In genomic region chr3:156787926-156788663, GRCh38 we compare ENCODE assay signal across 1 cellular context.
TF ChIP-seq lines count a peak whose summit lies in the region.

No MANE protein-coding gene starts in this region.

TF ChIP-seq in K562, 482 proteins besides CTCF, POLR2A, EP300 and RAD21 (continued from another document and continues in another):
- 0 out of 2 replicates have a peak, but pooled peaks have one; percentile 58 for TF ChIP-seq ZNF395 (CRISPR knock-in tag; IDR thresholded peaks at IDR 0.05)
- TF ChIP-seq CBX1 (IDR thresholded peaks at IDR 0.05; ENCODE audit: low read depth), result no peak
- TF ChIP-seq ZFPM2 (CRISPR knock-in tag; IDR thresholded peaks at IDR 0.05), result no peak
- no peak for TF ChIP-seq ZNF644 (tag; IDR thresholded peaks at IDR 0.05; ENCODE audit: low read depth)
- peak; percentile 91 for TF ChIP-seq ATF3 (IDR thresholded peaks at IDR 0.05)
- no peak; the same call in 1 of the 2 replicates for TF ChIP-seq ATF3 (CRISPR knock-in tag; conservative IDR thresholded peaks at IDR 0.05)
- TF ChIP-seq ZNF830 (CRISPR knock-in tag; IDR thresholded peaks at IDR 0.05), result no peak
- peak; percentile 37; the same call in 1 of the 2 replicates for TF ChIP-seq EHMT2 (IDR thresholded peaks at IDR 0.05)
- 0 out of 2 replicates have a peak, but pooled peaks have one; percentile 27 for TF ChIP-seq SOX6 (IDR thresholded peaks at IDR 0.05)
- no peak for TF ChIP-seq ZNF512 (tag; IDR thresholded peaks at IDR 0.05)
- TF ChIP-seq MECOM (CRISPR knock-in tag; IDR thresholded peaks at IDR 0.05), result no peak
- peak; percentile 15 for TF ChIP-seq SMARCB1 (IDR thresholded peaks at IDR 0.05; ENCODE audit: insufficient read length, low read depth)
- no peak for TF ChIP-seq STAT6 (CRISPR knock-in tag; IDR thresholded peaks at IDR 0.05)
- no peak for TF ChIP-seq USF1 (CRISPR knock-in tag; IDR thresholded peaks at IDR 0.05)
- TF ChIP-seq SRSF1 (IDR thresholded peaks at IDR 0.05; ENCODE audit: low read depth, low read length), result no peak
- no peak for TF ChIP-seq ERF (CRISPR knock-in tag; IDR thresholded peaks at IDR 0.05)
- TF ChIP-seq ATF7 (IDR thresholded peaks at IDR 0.05), result peak; percentile 54; the same call in 1 of the 2 replicates
- peak in 1 of 2 experiments; percentile 53; a peak in 1 of 4 replicates for TF ChIP-seq TBL1XR1 (IDR thresholded peaks at IDR 0.05; ENCODE audit: low read length in 2 of 2)
- peak; percentile 40; the same call in 1 of the 2 replicates for TF ChIP-seq CTBP1 (IDR thresholded peaks at IDR 0.05; ENCODE audit: borderline replicate concordance)
- TF ChIP-seq CBFA2T2 (conservative IDR thresholded peaks at IDR 0.05), result peak; percentile 39; the same call in 1 of the 2 replicates
- TF ChIP-seq NBN (IDR thresholded peaks at IDR 0.05; ENCODE audit: low read depth), result no peak
- 0 out of 4 replicates have a peak, but pooled peaks of 1 of the 2 experiments have one; percentile 21 for TF ChIP-seq MLLT1 (IDR thresholded peaks at IDR 0.05)
- peak; percentile 87 for TF ChIP-seq SMARCC2 (IDR thresholded peaks at IDR 0.05; ENCODE audit: low read depth)
- peak; percentile 91 for TF ChIP-seq JUN (IDR thresholded peaks at IDR 0.05; ENCODE audit: borderline replicate concordance, low read depth, low read length)
- TF ChIP-seq JUN (CRISPR knock-in tag; IDR thresholded peaks at IDR 0.05; ENCODE audit: borderline replicate concordance), result no peak
- no peak for TF ChIP-seq ID3 (CRISPR knock-in tag; IDR thresholded peaks at IDR 0.05)
- TF ChIP-seq ID3 (tag; IDR thresholded peaks at IDR 0.05), result no peak
- no peak for TF ChIP-seq ZKSCAN3 (CRISPR knock-in tag; IDR thresholded peaks at IDR 0.05)
- peak; percentile 42; the same call in 1 of the 2 replicates for TF ChIP-seq CREM (IDR thresholded peaks at IDR 0.05; ENCODE audit: low read depth)
- peak; percentile 73 for TF ChIP-seq MEIS2 (IDR thresholded peaks at IDR 0.05; ENCODE audit: partially characterized antibody)
- TF ChIP-seq MAZ (CRISPR knock-in tag; conservative IDR thresholded peaks at IDR 0.05 in 1 of 2, IDR thresholded peaks at IDR 0.05 in 1 of 2), result peak in 1 of 2 experiments; percentile 21; a peak in 1 of 4 replicates
- peak; percentile 96 for TF ChIP-seq JUND (IDR thresholded peaks at IDR 0.05; ENCODE audit: borderline replicate concordance, low read depth, low read length)
- TF ChIP-seq JUND (tag; IDR thresholded peaks at IDR 0.05; ENCODE audit: borderline replicate concordance, low read depth, low read length), result peak; percentile 96; the same call in 2 of the 3 replicates
- 0 out of 2 replicates have a peak, but pooled peaks have one; percentile 33 for TF ChIP-seq ZNF766 (CRISPR knock-in tag; conservative IDR thresholded peaks at IDR 0.05)
- TF ChIP-seq VEZF1 (CRISPR knock-in tag; IDR thresholded peaks at IDR 0.05), result peak; percentile 41
- TF ChIP-seq KDM1A (IDR thresholded peaks at IDR 0.05), result no peak; a peak in 1 of 4 replicates
- no peak for TF ChIP-seq CHD7 (IDR thresholded peaks at IDR 0.05; ENCODE audit: low read depth, low read length)
- TF ChIP-seq ATF1 (CRISPR knock-in tag; IDR thresholded peaks at IDR 0.05), result no peak
- TF ChIP-seq ATF1 (tag; IDR thresholded peaks at IDR 0.05), result 0 out of 2 replicates have a peak, but pooled peaks have one; percentile 13
- peak; percentile 77 for TF ChIP-seq CBFA2T3 (IDR thresholded peaks at IDR 0.05)
